In the genomic region with DNA sequence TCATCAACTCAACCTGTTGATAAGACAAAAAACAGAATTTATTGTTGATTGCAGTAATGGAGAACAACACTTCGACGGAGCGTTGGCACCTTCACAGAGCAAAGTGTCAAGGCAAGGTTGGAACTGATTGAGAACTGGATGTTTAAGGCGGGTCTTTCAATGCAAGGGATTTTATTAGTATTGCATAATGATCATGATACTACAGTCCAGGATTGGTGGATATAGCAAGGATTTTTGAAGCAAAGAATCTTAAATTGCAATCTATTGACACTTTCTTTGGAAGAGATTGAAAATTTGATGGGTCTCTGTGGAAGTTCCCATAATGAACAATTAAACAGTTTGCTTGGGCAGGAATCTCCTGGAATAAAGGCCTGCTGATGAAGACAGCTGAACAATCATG, we compare ENCODE assay signal across 7 cellular contexts. TPM values are rescaled to one million over a fixed set of nuclear protein-coding genes. Genes with fewer than 3 reads are reported as not detected.
DNase-seq lines count a peak whose midpoint lies in the region; ATAC-seq and TF ChIP-seq lines count a peak whose summit lies in the region.

No MANE protein-coding gene starts in this region.

- H3K9ac ChIP-seq in HCT116 (ENCODE audit: low read length): no peak overlapping the region
- H3K9ac ChIP-seq in SU-DHL-6 (ENCODE audit: low read length): no peak overlapping the region

- POLR2A ChIA-PET in HCT116 (lab: Charles Lee): no interaction called here

- intact Hi-C loops in HCT116 (cut with micrococcal nuclease) (loop anchor here (1.0 to 2.0 kb wide), 2 partner anchors 51 to 193 kb away; a partner anchor contains a TSS), left ventricle myocardium inferior (cut with micrococcal nuclease) (no loop called here), gastrocnemius medialis (cut with DNase I; ENCODE audit: low total_unique reads) (loop anchor here (1.0 to 2.0 kb wide), 4 partner anchors 93 to 303 kb away; a partner anchor contains a TSS)

- RAD21 ChIA-PET in HCT116 (lab: Charles Lee; ENCODE audit: low non-redundant PET in 1 of 2, low total read pairs in 2 of 2, uncharacterized antibody in 2 of 2, unreplicated experiment in 2 of 2): no interaction called here

- no peak overlapping the region for H2AFZ ChIP-seq in HCT116 (ENCODE audit: low read depth, low read length, poor library complexity, severe bottlenecking)
- H2AFZ ChIP-seq in SU-DHL-6 (ENCODE audit: low read depth, low read length, severe bottlenecking): peak overlapping the region; percentile 90

- H3K36me3 ChIP-seq in HCT116 (ENCODE audit: control insufficient read depth in 1 of 2, insufficient read depth in 2 of 2, low read length in 2 of 2) (no peaks in the 10 kb centered on the region), SU-DHL-6 (ENCODE audit: low read length) (peaks cover 5% of the 10 kb centered on the region; the same call in 1 of the 2 replicates), left ventricle myocardium inferior (peaks cover 21% of the 10 kb centered on the region), gastrocnemius medialis (peaks cover 0 to 26% of the 10 kb centered on the region in 2 donors)

- H3K4me1 ChIP-seq in HCT116 (ENCODE audit: control insufficient read depth in 1 of 2, insufficient read depth in 2 of 2, low read length in 2 of 2): peaks cover 3 to 14% of the 10 kb centered on the region in 2 experiments; a peak in 3 of 4 replicates
- peaks cover 22% of the 10 kb centered on the region for H3K4me1 ChIP-seq in left ventricle myocardium inferior
- peaks cover 3 to 12% of the 10 kb centered on the region in 2 donors for H3K4me1 ChIP-seq in gastrocnemius medialis

- H3K79me2 ChIP-seq in HCT116 (ENCODE audit: insufficient read depth, low read length) (no peaks in the 10 kb centered on the region), SU-DHL-6 (ENCODE audit: insufficient read depth, low read length) (peaks cover 8% of the 10 kb centered on the region; the same call in 1 of the 2 replicates)

- H3K27ac ChIP-seq in HCT116 (ENCODE audit: low read depth, low read length): no peak overlapping the region
- H3K27ac ChIP-seq in SU-DHL-6 (ENCODE audit: low read depth, low read length): no peak overlapping the region
- H3K27ac ChIP-seq in left ventricle myocardium inferior (replicated peaks): peak overlapping the region; percentile 84
- peak overlapping the region in 2 of 4 donors; percentile 83 to 87 for H3K27ac ChIP-seq in gastrocnemius medialis

- ATAC-seq in HCT116 (no peak), gastrocnemius medialis (no peak), GM21423 (IDR thresholded peaks at IDR 0.05; ENCODE audit: unreplicated experiment) (no peak)

- H3K9me3 ChIP-seq in HCT116 (ENCODE audit: control insufficient read depth in 1 of 2, insufficient read depth in 1 of 2, low read depth in 1 of 2, low read length in 2 of 2) (peaks cover 0 to 4% of the 10 kb centered on the region in 2 experiments; a peak in 1 of 4 replicates), SU-DHL-6 (ENCODE audit: insufficient read depth, low read length) (no peaks in the 10 kb centered on the region), left ventricle myocardium inferior (replicated peaks) (peaks cover 30% of the 10 kb centered on the region), gastrocnemius medialis (peaks cover 0 to 18% (median 4%) of the 10 kb centered on the region in 3 donors)

- no TSS peak for BruUV-seq in HCT116 (replicated peaks; lab: Mats Ljungman, UMichigan)

- H3K9me2 ChIP-seq in HCT116 (ENCODE audit: insufficient read depth): no peaks in the 10 kb centered on the region
- no peaks in the 10 kb centered on the region for H3K9me2 ChIP-seq in SU-DHL-6 (replicated peaks; ENCODE audit: insufficient read depth, low read length)

- CTCF ChIA-PET in HCT116 (lab: Charles Lee): no interaction called here

- H3K27me3 ChIP-seq in HCT116 (ENCODE audit: insufficient read depth, low read length) (no peaks in the 10 kb centered on the region), SU-DHL-6 (ENCODE audit: low read length) (no peaks in the 10 kb centered on the region), left ventricle myocardium inferior (ENCODE audit: low read depth) (no peaks in the 10 kb centered on the region), gastrocnemius medialis (no peaks in the 10 kb centered on the region)

- H3K4me3 ChIP-seq in HCT116 (replicated peaks in 1 of 2; ENCODE audit: low read depth in 1 of 2, low read length in 2 of 2) (no peak overlapping the region), SU-DHL-6 (ENCODE audit: insufficient read depth, low read length, poor library complexity, severe bottlenecking) (peak overlapping the region; percentile 70), left ventricle myocardium inferior (peak overlapping the region; percentile 88), gastrocnemius medialis (peak overlapping the region in 3 of 4 donors; percentile 64 to 86 (median 82))

- in situ Hi-C loops in gastrocnemius medialis (cut with MboI; ENCODE audit: low sequenced_read_pairs in 4 of 4): loop anchor here in 2 of 4 donors (10.0 kb wide), 2 partner anchors 191 to 199 kb away; a partner anchor contains a TSS

- H3K4me2 ChIP-seq in HCT116 (ENCODE audit: low read length): peak overlapping the region; percentile 80; the same call in 1 of the 2 replicates
- peak overlapping the region; percentile 78 for H3K4me2 ChIP-seq in SU-DHL-6 (ENCODE audit: low read depth, low read length, poor library complexity, severe bottlenecking)

- TF ChIP-seq CTCF in HCT116 (IDR thresholded peaks at IDR 0.05 in 2 of 3, conservative IDR thresholded peaks at IDR 0.05 in 1 of 3; ENCODE audit: borderline replicate concordance in 1 of 3, insufficient read depth in 1 of 3, low read depth in 2 of 3, low read length in 2 of 3) (no peak), SU-DHL-6 (IDR thresholded peaks at IDR 0.05; ENCODE audit: insufficient read depth, low read length, poor library complexity, severe bottlenecking) (no peak), left ventricle myocardium inferior (IDR thresholded peaks at IDR 0.05; ENCODE audit: borderline replicate concordance) (no peak), gastrocnemius medialis (IDR thresholded peaks at IDR 0.05 in 4 of 5, conservative IDR thresholded peaks at IDR 0.05 in 1 of 5) (no peak)

- no peak for TF ChIP-seq POLR2A in HCT116 (IDR thresholded peaks at IDR 0.05; ENCODE audit: borderline replicate concordance, extremely low read depth, insufficient read depth, insufficient read length)
- no peak for TF ChIP-seq POLR2A in gastrocnemius medialis (IDR thresholded peaks at IDR 0.05)

- DNase-seq in HCT116 (ENCODE audit: low read depth, low spot score) (no peak), left ventricle myocardium inferior (no peak), gastrocnemius medialis (no peak), AML-193 (lab: John Stamatoyannopoulos, UW) (no peak), NCI-H1092 treated with DMSO at 0.1 percent for 48 hours (lab: John Stamatoyannopoulos, UW) (no peak)

- no peak for TF ChIP-seq RAD21 in HCT116 (IDR thresholded peaks at IDR 0.05; ENCODE audit: low read depth)

- no peaks in the 10 kb centered on the region for H3F3A ChIP-seq in SU-DHL-6 (ENCODE audit: insufficient read depth)

- no peaks in the 10 kb centered on the region for H4K20me1 ChIP-seq in HCT116 (ENCODE audit: insufficient read depth)
- H4K20me1 ChIP-seq in SU-DHL-6 (ENCODE audit: low read depth, low read length): no peaks in the 10 kb centered on the region

TF ChIP-seq in HCT116, 20 proteins besides CTCF, POLR2A, EP300 and RAD21:
- TF ChIP-seq, protein P1, sequence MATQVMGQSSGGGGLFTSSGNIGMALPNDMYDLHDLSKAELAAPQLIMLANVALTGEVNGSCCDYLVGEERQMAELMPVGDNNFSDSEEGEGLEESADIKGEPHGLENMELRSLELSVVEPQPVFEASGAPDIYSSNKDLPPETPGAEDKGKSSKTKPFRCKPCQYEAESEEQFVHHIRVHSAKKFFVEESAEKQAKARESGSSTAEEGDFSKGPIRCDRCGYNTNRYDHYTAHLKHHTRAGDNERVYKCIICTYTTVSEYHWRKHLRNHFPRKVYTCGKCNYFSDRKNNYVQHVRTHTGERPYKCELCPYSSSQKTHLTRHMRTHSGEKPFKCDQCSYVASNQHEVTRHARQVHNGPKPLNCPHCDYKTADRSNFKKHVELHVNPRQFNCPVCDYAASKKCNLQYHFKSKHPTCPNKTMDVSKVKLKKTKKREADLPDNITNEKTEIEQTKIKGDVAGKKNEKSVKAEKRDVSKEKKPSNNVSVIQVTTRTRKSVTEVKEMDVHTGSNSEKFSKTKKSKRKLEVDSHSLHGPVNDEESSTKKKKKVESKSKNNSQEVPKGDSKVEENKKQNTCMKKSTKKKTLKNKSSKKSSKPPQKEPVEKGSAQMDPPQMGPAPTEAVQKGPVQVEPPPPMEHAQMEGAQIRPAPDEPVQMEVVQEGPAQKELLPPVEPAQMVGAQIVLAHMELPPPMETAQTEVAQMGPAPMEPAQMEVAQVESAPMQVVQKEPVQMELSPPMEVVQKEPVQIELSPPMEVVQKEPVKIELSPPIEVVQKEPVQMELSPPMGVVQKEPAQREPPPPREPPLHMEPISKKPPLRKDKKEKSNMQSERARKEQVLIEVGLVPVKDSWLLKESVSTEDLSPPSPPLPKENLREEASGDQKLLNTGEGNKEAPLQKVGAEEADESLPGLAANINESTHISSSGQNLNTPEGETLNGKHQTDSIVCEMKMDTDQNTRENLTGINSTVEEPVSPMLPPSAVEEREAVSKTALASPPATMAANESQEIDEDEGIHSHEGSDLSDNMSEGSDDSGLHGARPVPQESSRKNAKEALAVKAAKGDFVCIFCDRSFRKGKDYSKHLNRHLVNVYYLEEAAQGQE (IDR thresholded peaks at IDR 0.05; ENCODE audit: low read depth): no peak
- no peak for TF ChIP-seq POLR2AphosphoS5 (IDR thresholded peaks at IDR 0.05; ENCODE audit: low read depth, low read length)

RNA-seq across cellular contexts. Expression of a gene that starts 0.6 kb away (rescaled TPM):
- 5.7 TPM for total RNA-seq in HCT116 (2021; ENCODE audit: unreplicated experiment)
- polyA plus RNA-seq in HCT116 (2012): 1.8 and 2.5 TPM in 2 replicates
- total RNA-seq in left ventricle myocardium inferior: 4.8 TPM
- total RNA-seq in gastrocnemius medialis: 1 to 10 TPM; 1.9 to 3.3 (median 2.1) TPM

RNA-seq across cellular contexts. Expression of a gene that starts 45.8 kb away (rescaled TPM):
- total RNA-seq in HCT116 (2021; ENCODE audit: unreplicated experiment) (0.30 TPM), left ventricle myocardium inferior (6.8 TPM), gastrocnemius medialis (1 to 10 TPM in 3 of 4 donors, under 1 TPM in 1; 0.93 to 3.5 (median 1.5) TPM)
- 0.25 and 0.34 TPM in 2 replicates for polyA plus RNA-seq in HCT116 (2012)

RNA-seq across cellular contexts. Expression of a gene that starts 51.0 kb away (rescaled TPM):
- total RNA-seq in HCT116 (2021; ENCODE audit: unreplicated experiment): 3.6 TPM
- polyA plus RNA-seq in HCT116 (2012): 0.55 and 1.1 TPM in 2 replicates
- 3.5 TPM for total RNA-seq in left ventricle myocardium inferior
- 1 to 10 TPM in 3 of 4 donors, under 1 TPM in 1; 0.78 to 4.0 (median 1.6) TPM for total RNA-seq in gastrocnemius medialis

Comparison
In these comparisons a context has a peak if more than half of its experiments do, and no peak if none do; other contexts are left out.
1. H3K4me3 ChIP-seq: peak in SU-DHL-6 (single experiment), left ventricle myocardium inferior (single experiment) and gastrocnemius medialis (3 of 4); none in HCT116 (0 of 2).